In the genomic region with DNA sequence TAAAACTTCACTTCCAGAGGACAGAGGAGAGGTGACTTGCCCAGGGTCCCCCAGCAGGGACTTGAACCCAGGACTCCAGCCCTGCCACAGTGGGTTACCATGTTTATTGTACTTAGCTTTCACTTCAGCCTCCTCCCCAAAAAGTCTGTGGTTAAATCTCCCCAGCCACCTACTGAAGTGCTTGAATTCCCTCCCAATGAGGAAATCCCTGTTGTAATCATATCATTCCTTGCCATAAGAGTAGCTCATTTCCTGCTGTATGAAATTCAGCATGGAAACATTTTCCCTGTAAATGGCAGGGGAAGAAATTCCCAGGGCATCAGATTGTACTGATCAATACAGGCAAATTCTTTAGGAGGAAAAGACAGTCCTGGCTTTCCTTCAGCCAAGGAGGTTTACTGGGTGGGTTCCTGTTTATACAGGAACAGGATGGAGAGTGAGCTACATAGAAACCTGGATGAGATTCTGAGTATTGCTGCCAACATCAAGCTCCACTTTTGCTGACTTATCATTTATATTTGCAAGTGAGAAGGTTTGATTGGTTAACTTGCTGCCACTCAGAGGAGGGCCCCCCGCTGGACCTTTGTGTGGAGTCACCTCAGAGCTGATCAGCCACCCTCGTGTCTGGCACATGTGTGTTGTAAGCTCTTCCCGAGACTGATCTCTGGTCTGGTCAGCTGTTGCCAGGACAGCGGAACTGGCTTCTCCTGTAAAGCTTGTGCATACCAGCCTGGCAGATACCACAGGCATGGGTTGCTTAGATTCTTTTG, we compare ENCODE assay signal across 1 cellular context.
A peak's percentile ranks its signal among the peaks of the same experiment; 100 is the strongest.
TF ChIP-seq lines count a peak whose summit lies in the region.

No MANE protein-coding gene starts in this region.

TF ChIP-seq in HepG2, 621 proteins besides CTCF, POLR2A, EP300 and RAD21 (continued from another document and continues in another):
- TF ChIP-seq, protein P1, sequence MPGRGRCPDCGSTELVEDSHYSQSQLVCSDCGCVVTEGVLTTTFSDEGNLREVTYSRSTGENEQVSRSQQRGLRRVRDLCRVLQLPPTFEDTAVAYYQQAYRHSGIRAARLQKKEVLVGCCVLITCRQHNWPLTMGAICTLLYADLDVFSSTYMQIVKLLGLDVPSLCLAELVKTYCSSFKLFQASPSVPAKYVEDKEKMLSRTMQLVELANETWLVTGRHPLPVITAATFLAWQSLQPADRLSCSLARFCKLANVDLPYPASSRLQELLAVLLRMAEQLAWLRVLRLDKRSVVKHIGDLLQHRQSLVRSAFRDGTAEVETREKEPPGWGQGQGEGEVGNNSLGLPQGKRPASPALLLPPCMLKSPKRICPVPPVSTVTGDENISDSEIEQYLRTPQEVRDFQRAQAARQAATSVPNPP (CRISPR knock-in tag; IDR thresholded peaks at IDR 0.05) = no peak
- TF ChIP-seq, protein P2, sequence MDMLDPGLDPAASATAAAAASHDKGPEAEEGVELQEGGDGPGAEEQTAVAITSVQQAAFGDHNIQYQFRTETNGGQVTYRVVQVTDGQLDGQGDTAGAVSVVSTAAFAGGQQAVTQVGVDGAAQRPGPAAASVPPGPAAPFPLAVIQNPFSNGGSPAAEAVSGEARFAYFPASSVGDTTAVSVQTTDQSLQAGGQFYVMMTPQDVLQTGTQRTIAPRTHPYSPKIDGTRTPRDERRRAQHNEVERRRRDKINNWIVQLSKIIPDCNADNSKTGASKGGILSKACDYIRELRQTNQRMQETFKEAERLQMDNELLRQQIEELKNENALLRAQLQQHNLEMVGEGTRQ (IDR thresholded peaks at IDR 0.05; ENCODE audit: low read depth, low read length) = no peak
- TF ChIP-seq, protein P2 (CRISPR knock-in tag; IDR thresholded peaks at IDR 0.05; ENCODE audit: borderline replicate concordance) = no peak
- TF ChIP-seq, protein P3, sequence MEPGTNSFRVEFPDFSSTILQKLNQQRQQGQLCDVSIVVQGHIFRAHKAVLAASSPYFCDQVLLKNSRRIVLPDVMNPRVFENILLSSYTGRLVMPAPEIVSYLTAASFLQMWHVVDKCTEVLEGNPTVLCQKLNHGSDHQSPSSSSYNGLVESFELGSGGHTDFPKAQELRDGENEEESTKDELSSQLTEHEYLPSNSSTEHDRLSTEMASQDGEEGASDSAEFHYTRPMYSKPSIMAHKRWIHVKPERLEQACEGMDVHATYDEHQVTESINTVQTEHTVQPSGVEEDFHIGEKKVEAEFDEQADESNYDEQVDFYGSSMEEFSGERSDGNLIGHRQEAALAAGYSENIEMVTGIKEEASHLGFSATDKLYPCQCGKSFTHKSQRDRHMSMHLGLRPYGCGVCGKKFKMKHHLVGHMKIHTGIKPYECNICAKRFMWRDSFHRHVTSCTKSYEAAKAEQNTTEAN (CRISPR knock-in tag; conservative IDR thresholded peaks at IDR 0.05) = peak; percentile 85
- TF ChIP-seq ADNP (CRISPR knock-in tag; IDR thresholded peaks at IDR 0.05) (no peak), ZNF660 (CRISPR knock-in tag; IDR thresholded peaks at IDR 0.05; ENCODE audit: borderline replicate concordance, low read depth) (no peak), ZNF572 (CRISPR knock-in tag; IDR thresholded peaks at IDR 0.05) (no peak), MTF2 (CRISPR knock-in tag; IDR thresholded peaks at IDR 0.05; ENCODE audit: borderline replicate concordance) (no peak), NFIC (IDR thresholded peaks at IDR 0.05; ENCODE audit: low read length) (no peak), ATM (IDR thresholded peaks at IDR 0.05; ENCODE audit: borderline replicate concordance) (no peak), KLF15 (CRISPR knock-in tag; IDR thresholded peaks at IDR 0.05; ENCODE audit: borderline replicate concordance) (no peak), GFI1 (CRISPR knock-in tag; IDR thresholded peaks at IDR 0.05; ENCODE audit: borderline replicate concordance) (no peak), ZNF777 (CRISPR knock-in tag; IDR thresholded peaks at IDR 0.05) (no peak), STAT5B (CRISPR knock-in tag; IDR thresholded peaks at IDR 0.05) (no peak), ZNF367 (CRISPR knock-in tag; IDR thresholded peaks at IDR 0.05; ENCODE audit: borderline replicate concordance) (no peak), ZNF234 (CRISPR knock-in tag; conservative IDR thresholded peaks at IDR 0.05) (no peak), ZMYM3 (CRISPR knock-in tag; IDR thresholded peaks at IDR 0.05) (no peak), MED1 (CRISPR knock-in tag; IDR thresholded peaks at IDR 0.05) (peak; percentile 80), ZMAT3 (CRISPR knock-in tag; conservative IDR thresholded peaks at IDR 0.05) (no peak; the same call in 1 of the 2 replicates), ZNF589 (CRISPR knock-in tag; conservative IDR thresholded peaks at IDR 0.05) (no peak), DNMT1 (CRISPR knock-in tag; IDR thresholded peaks at IDR 0.05) (no peak), SRSF9 (IDR thresholded peaks at IDR 0.05; ENCODE audit: borderline replicate concordance, insufficient read depth, low read depth, low read length, poor library complexity, severe bottlenecking) (no peak), SP2 (CRISPR knock-in tag; IDR thresholded peaks at IDR 0.05) (peak; percentile 55; the same call in 1 of the 2 replicates), ZBTB7B (CRISPR knock-in tag; IDR thresholded peaks at IDR 0.05) (no peak), SP5 (CRISPR knock-in tag; IDR thresholded peaks at IDR 0.05; ENCODE audit: borderline replicate concordance, low read depth) (no peak), ZKSCAN8 (CRISPR knock-in tag; IDR thresholded peaks at IDR 0.05; ENCODE audit: borderline replicate concordance) (no peak), ZNF343 (CRISPR knock-in tag; IDR thresholded peaks at IDR 0.05) (no peak), ARNT (IDR thresholded peaks at IDR 0.05) (no peak), ZNF232 (CRISPR knock-in tag; IDR thresholded peaks at IDR 0.05; ENCODE audit: borderline replicate concordance) (peak; percentile 57; the same call in 1 of the 2 replicates), JUNB (CRISPR knock-in tag; IDR thresholded peaks at IDR 0.05; ENCODE audit: borderline replicate concordance) (no peak), ZSCAN21 (CRISPR knock-in tag; IDR thresholded peaks at IDR 0.05; ENCODE audit: borderline replicate concordance) (peak; percentile 42; the same call in 1 of the 2 replicates), ZNF337 (CRISPR knock-in tag; IDR thresholded peaks at IDR 0.05; ENCODE audit: borderline replicate concordance, low read depth) (no peak), SKI (IDR thresholded peaks at IDR 0.05; ENCODE audit: partially characterized antibody) (peak; percentile 37), ZNF30 (CRISPR knock-in tag; IDR thresholded peaks at IDR 0.05) (no peak), ZFP36L1 (CRISPR knock-in tag; IDR thresholded peaks at IDR 0.05) (peak; percentile 29; the same call in 1 of the 2 replicates), TOPORS (CRISPR knock-in tag; IDR thresholded peaks at IDR 0.05) (no peak), SPEN (CRISPR knock-in tag; IDR thresholded peaks at IDR 0.05; ENCODE audit: low read depth) (no peak), ESRRA (CRISPR knock-in tag; IDR thresholded peaks at IDR 0.05; ENCODE audit: low read depth) (no peak; the same call in 1 of the 2 replicates), HNRNPH1 (optimal IDR thresholded peaks at IDR 0.05; ENCODE audit: low read depth, low read length) (no peak), NFYB (CRISPR knock-in tag; IDR thresholded peaks at IDR 0.05) (peak; percentile 27; the same call in 1 of the 2 replicates), NFE2L1 (CRISPR knock-in tag; IDR thresholded peaks at IDR 0.05; ENCODE audit: borderline replicate concordance) (no peak), POLR2AphosphoS2 (IDR thresholded peaks at IDR 0.05; ENCODE audit: low read depth, low read length) (no peak), NR1H2 (CRISPR knock-in tag; IDR thresholded peaks at IDR 0.05; ENCODE audit: borderline replicate concordance, low read depth) (no peak), KDM6A (CRISPR knock-in tag; IDR thresholded peaks at IDR 0.05; ENCODE audit: low read depth) (no peak), FIP1L1 (IDR thresholded peaks at IDR 0.05; ENCODE audit: borderline replicate concordance, insufficient read depth, low read depth, low read length) (no peak), MAFK (conservative IDR thresholded peaks at IDR 0.05 in 1 of 2, IDR thresholded peaks at IDR 0.05 in 1 of 2; ENCODE audit: low read length in 2 of 2) (peak; percentile 97 to 98), ZNF468 (CRISPR knock-in tag; IDR thresholded peaks at IDR 0.05) (no peak), GTF3A (CRISPR knock-in tag; conservative IDR thresholded peaks at IDR 0.05) (no peak), PTBP1 (IDR thresholded peaks at IDR 0.05; ENCODE audit: low read depth, low read length, poor library complexity, severe bottlenecking) (no peak), ZNF737 (CRISPR knock-in tag; IDR thresholded peaks at IDR 0.05; ENCODE audit: borderline replicate concordance) (no peak)
- TF ChIP-seq, protein P4, sequence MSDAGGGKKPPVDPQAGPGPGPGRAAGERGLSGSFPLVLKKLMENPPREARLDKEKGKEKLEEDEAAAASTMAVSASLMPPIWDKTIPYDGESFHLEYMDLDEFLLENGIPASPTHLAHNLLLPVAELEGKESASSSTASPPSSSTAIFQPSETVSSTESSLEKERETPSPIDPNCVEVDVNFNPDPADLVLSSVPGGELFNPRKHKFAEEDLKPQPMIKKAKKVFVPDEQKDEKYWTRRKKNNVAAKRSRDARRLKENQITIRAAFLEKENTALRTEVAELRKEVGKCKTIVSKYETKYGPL (CRISPR knock-in tag; IDR thresholded peaks at IDR 0.05) = no peak
- TF ChIP-seq, protein P5, sequence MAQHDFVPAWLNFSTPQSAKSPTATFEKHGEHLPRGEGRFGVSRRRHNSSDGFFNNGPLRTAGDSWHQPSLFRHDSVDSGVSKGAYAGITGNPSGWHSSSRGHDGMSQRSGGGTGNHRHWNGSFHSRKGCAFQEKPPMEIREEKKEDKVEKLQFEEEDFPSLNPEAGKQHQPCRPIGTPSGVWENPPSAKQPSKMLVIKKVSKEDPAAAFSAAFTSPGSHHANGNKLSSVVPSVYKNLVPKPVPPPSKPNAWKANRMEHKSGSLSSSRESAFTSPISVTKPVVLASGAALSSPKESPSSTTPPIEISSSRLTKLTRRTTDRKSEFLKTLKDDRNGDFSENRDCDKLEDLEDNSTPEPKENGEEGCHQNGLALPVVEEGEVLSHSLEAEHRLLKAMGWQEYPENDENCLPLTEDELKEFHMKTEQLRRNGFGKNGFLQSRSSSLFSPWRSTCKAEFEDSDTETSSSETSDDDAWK (CRISPR knock-in tag; IDR thresholded peaks at IDR 0.05) = no peak
- TF ChIP-seq, protein P6, sequence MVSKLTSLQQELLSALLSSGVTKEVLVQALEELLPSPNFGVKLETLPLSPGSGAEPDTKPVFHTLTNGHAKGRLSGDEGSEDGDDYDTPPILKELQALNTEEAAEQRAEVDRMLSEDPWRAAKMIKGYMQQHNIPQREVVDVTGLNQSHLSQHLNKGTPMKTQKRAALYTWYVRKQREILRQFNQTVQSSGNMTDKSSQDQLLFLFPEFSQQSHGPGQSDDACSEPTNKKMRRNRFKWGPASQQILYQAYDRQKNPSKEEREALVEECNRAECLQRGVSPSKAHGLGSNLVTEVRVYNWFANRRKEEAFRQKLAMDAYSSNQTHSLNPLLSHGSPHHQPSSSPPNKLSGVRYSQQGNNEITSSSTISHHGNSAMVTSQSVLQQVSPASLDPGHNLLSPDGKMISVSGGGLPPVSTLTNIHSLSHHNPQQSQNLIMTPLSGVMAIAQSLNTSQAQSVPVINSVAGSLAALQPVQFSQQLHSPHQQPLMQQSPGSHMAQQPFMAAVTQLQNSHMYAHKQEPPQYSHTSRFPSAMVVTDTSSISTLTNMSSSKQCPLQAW (CRISPR knock-in tag; IDR thresholded peaks at IDR 0.05) = no peak
- TF ChIP-seq, protein P7, sequence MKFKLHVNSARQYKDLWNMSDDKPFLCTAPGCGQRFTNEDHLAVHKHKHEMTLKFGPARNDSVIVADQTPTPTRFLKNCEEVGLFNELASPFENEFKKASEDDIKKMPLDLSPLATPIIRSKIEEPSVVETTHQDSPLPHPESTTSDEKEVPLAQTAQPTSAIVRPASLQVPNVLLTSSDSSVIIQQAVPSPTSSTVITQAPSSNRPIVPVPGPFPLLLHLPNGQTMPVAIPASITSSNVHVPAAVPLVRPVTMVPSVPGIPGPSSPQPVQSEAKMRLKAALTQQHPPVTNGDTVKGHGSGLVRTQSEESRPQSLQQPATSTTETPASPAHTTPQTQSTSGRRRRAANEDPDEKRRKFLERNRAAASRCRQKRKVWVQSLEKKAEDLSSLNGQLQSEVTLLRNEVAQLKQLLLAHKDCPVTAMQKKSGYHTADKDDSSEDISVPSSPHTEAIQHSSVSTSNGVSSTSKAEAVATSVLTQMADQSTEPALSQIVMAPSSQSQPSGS (CRISPR knock-in tag; IDR thresholded peaks at IDR 0.05) = 0 out of 2 replicates have a peak, but pooled peaks have one; percentile 53
- TF ChIP-seq, protein P8, sequence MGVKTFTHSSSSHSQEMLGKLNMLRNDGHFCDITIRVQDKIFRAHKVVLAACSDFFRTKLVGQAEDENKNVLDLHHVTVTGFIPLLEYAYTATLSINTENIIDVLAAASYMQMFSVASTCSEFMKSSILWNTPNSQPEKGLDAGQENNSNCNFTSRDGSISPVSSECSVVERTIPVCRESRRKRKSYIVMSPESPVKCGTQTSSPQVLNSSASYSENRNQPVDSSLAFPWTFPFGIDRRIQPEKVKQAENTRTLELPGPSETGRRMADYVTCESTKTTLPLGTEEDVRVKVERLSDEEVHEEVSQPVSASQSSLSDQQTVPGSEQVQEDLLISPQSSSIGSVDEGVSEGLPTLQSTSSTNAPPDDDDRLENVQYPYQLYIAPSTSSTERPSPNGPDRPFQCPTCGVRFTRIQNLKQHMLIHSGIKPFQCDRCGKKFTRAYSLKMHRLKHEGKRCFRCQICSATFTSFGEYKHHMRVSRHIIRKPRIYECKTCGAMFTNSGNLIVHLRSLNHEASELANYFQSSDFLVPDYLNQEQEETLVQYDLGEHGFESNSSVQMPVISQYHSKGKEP (CRISPR knock-in tag; IDR thresholded peaks at IDR 0.05) = no peak
- TF ChIP-seq, protein P9, sequence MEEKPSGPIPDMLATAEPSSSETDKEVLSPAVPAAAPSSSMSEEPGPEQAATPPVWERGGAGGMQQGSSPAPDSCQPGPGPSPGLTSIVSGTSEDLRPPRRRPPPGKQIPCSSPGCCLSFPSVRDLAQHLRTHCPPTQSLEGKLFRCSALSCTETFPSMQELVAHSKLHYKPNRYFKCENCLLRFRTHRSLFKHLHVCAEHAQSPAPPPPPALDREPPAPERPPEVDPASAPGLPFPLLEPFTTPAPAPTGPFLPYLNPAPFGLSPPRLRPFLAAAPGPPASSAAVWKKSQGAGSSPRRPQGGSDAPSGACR (CRISPR knock-in tag; IDR thresholded peaks at IDR 0.05) = no peak
- TF ChIP-seq, protein P10, sequence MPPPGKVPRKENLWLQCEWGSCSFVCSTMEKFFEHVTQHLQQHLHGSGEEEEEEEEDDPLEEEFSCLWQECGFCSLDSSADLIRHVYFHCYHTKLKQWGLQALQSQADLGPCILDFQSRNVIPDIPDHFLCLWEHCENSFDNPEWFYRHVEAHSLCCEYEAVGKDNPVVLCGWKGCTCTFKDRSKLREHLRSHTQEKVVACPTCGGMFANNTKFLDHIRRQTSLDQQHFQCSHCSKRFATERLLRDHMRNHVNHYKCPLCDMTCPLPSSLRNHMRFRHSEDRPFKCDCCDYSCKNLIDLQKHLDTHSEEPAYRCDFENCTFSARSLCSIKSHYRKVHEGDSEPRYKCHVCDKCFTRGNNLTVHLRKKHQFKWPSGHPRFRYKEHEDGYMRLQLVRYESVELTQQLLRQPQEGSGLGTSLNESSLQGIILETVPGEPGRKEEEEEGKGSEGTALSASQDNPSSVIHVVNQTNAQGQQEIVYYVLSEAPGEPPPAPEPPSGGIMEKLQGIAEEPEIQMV (CRISPR knock-in tag; IDR thresholded peaks at IDR 0.05; ENCODE audit: low read depth) = no peak
